ENCODE assay signal across 8 cellular contexts in the genomic region with DNA sequence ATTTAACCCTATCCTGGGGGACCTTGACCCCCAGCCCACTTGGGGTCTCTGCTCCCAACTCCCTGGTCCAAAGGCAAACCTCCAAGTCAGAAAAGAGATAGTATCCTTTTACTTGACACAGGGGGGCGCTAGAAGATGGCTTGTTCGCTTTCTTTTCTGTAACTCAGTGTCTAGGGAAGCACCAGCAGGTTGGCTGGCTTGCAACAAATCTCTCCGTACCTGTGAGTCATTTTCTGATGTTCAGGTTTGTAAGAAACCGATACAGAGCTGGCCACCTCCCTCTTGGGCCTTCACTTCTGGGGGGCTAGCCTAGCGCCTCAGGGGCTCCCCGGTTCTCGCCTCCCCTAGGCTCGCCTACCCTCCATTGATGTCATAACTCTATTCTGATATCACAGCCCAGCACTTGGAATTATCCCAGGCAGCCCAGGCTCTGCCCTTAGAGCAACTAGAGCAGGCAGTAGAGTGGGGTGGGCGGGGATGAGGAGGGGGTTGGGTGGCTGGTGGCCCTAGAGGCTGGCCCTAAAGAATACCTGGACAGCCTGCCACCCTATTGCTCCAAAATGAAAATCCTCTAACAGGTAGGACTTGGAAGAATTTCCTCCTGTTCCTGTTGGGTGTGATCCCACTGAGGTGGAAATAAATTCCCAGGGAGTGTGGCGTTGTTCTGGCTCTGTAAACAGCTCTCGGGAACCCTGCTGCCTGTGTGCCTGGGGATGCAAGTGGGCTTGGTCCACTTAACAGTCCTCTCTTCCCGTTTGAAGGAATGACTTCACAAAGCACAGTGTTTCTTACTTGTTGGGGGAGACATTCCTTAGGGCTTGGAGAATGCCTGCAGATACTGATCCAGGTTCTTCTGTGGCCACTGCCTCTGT.
A peak's percentile ranks its signal among the peaks of the same experiment; 100 is the strongest.
DNase-seq lines count a peak whose midpoint lies in the region; ATAC-seq, FAIRE-seq and TF ChIP-seq lines count a peak whose summit lies in the region.

No MANE protein-coding gene starts in this region.

- 52% methylated on average over 12 of the region's 12 CpGs for WGBS in hepatocyte (ENCODE audit: low lambda C conversion rate, missing lambda C conversion rate)
- 40 to 51% (median 49%) methylated on average over 12 of the region's 12 CpGs for WGBS in small intestine, 3 donors

- ATAC-seq in HG03025 (IDR thresholded peaks at IDR 0.05; ENCODE audit: low FRiP score, unreplicated experiment) (no peak), HG02610 (IDR thresholded peaks at IDR 0.05; ENCODE audit: unreplicated experiment) (no peak)

- H3K4me2 ChIP-seq in Loucy (ENCODE audit: low read depth, low read length, poor library complexity, severe bottlenecking) (no peak overlapping the region), hepatocyte (no peak overlapping the region)

- H2AFZ ChIP-seq in Loucy (ENCODE audit: low read length) = no peak overlapping the region
- H2AFZ ChIP-seq in hepatocyte = no peak overlapping the region

- DNase-seq in ELF-1 (ENCODE audit: low read depth, low spot score) (peak; percentile 75), RPMI7951 (ENCODE audit: low read depth) (peak; percentile 66), adipocyte (ENCODE audit: low read depth) (peak; percentile 87), hepatocyte (ENCODE audit: low spot score) (peak; percentile 88), small intestine (peak; percentile 76)

- H3K9ac ChIP-seq in Loucy (ENCODE audit: low read depth, low read length, poor library complexity, severe bottlenecking) = no peak overlapping the region
- no peak overlapping the region for H3K9ac ChIP-seq in adipocyte (ENCODE audit: low read length)

- no peaks in the 10 kb centered on the region for H3K4me1 ChIP-seq in Loucy (ENCODE audit: insufficient read depth, low read length, poor library complexity, severe bottlenecking)
- no peaks in the 10 kb centered on the region for H3K4me1 ChIP-seq in adipocyte (ENCODE audit: control insufficient read depth, insufficient read depth, low read length)
- peaks cover 4% of the 10 kb centered on the region for H3K4me1 ChIP-seq in hepatocyte (ENCODE audit: insufficient read depth)
- peaks cover 0 to 7% of the 10 kb centered on the region in 2 donors for H3K4me1 ChIP-seq in small intestine (ENCODE audit: control insufficient read depth in 2 of 2, insufficient read depth in 1 of 2, low read depth in 1 of 2, low read length in 1 of 2)

- H3K4me3 ChIP-seq in Loucy (ENCODE audit: low read length, poor library complexity, severe bottlenecking) (no peak overlapping the region), adipocyte (ENCODE audit: low read length) (no peak overlapping the region), hepatocyte (no peak overlapping the region), small intestine (ENCODE audit: low read depth in 1 of 2, low read length in 2 of 2) (no peak overlapping the region)

- H3K79me2 ChIP-seq in Loucy (ENCODE audit: insufficient read depth, low read length) = no peaks in the 10 kb centered on the region
- no peaks in the 10 kb centered on the region for H3K79me2 ChIP-seq in hepatocyte

- no peaks in the 10 kb centered on the region for H3K36me3 ChIP-seq in Loucy (ENCODE audit: insufficient read depth, low read length)
- H3K36me3 ChIP-seq in adipocyte (ENCODE audit: control insufficient read depth, insufficient read depth, low read length, severe bottlenecking) = no peaks in the 10 kb centered on the region
- no peaks in the 10 kb centered on the region for H3K36me3 ChIP-seq in hepatocyte (replicated peaks; ENCODE audit: insufficient read depth, low read depth)
- H3K36me3 ChIP-seq in small intestine (ENCODE audit: control insufficient read depth in 2 of 2, insufficient read depth in 2 of 2, low read length in 2 of 2) = no peaks in the 10 kb centered on the region

- FAIRE-seq in small intestine (lab: Jason Lieb, UNC) = no peak

- H3K9me2 ChIP-seq in Loucy (replicated peaks; ENCODE audit: low read depth, low read length) (no peaks in the 10 kb centered on the region), hepatocyte (replicated peaks; ENCODE audit: insufficient read depth) (no peaks in the 10 kb centered on the region)

- H3K27me3 ChIP-seq in Loucy (ENCODE audit: insufficient read depth, low read length, poor library complexity, severe bottlenecking) (no peaks in the 10 kb centered on the region), adipocyte (replicated peaks; ENCODE audit: control insufficient read depth, insufficient read depth, low read length) (no peaks in the 10 kb centered on the region), hepatocyte (no peaks in the 10 kb centered on the region), small intestine (ENCODE audit: control insufficient read depth in 2 of 2, insufficient read depth in 2 of 2, low read length in 2 of 2) (no peaks in the 10 kb centered on the region)

- no peak overlapping the region for H3K27ac ChIP-seq in hepatocyte
- no peak overlapping the region for H3K27ac ChIP-seq in small intestine (ENCODE audit: low read depth in 1 of 2, low read length in 1 of 2)

- no peaks in the 10 kb centered on the region for H3F3A ChIP-seq in Loucy (ENCODE audit: low read depth)

- H3K9me3 ChIP-seq in Loucy (ENCODE audit: insufficient read depth, low read depth, low read length) (no peaks in the 10 kb centered on the region), adipocyte (ENCODE audit: control insufficient read depth, low read length) (no peaks in the 10 kb centered on the region), hepatocyte (ENCODE audit: low read depth) (no peaks in the 10 kb centered on the region), small intestine (ENCODE audit: control insufficient read depth, low read depth) (no peaks in the 10 kb centered on the region)

- peak; percentile 82 for TF ChIP-seq CTCF in Loucy (conservative IDR thresholded peaks at IDR 0.05; ENCODE audit: low read length)
- TF ChIP-seq CTCF in hepatocyte (IDR thresholded peaks at IDR 0.05; ENCODE audit: poor library complexity) = peak; percentile 73

- H4K20me1 ChIP-seq in Loucy (ENCODE audit: insufficient read depth, low read length, poor library complexity, severe bottlenecking) (no peaks in the 10 kb centered on the region), hepatocyte (ENCODE audit: insufficient read depth, poor library complexity, severe bottlenecking) (no peaks in the 10 kb centered on the region)
